ENCODE assay signal across 17 cellular contexts in genomic region chr13:48962281-48962680, GRCh38. TPM values are rescaled to one million over a fixed set of nuclear protein-coding genes. Genes with fewer than 3 reads are reported as not detected.
DNase-seq lines count a peak whose midpoint lies in the region; ATAC-seq and TF ChIP-seq lines count a peak whose summit lies in the region.
"Had no signal": no experiment of that assay in that cellular context is flagged by ENCODE, and none has a peak within 500 bp of the region (broad histone marks: within the 10 kb centered on the region; RNA-seq: fewer than 3 reads in every experiment).

No MANE protein-coding gene starts in this region.

- H3K27me3 ChIP-seq in mammary epithelial cell (ENCODE audit: insufficient read depth, low read length) (no peaks in the 10 kb centered on the region), lower lobe of right lung (ENCODE audit: low read depth) (no peaks in the 10 kb centered on the region)

- 60% methylated on average over 4 of the region's 4 CpGs for WGBS in mammary epithelial cell (ENCODE audit: low coverage, missing lambda C conversion rate)

- H4K20me1 ChIP-seq in mammary epithelial cell (ENCODE audit: insufficient read depth, low read length), result no peaks in the 10 kb centered on the region

- dilution Hi-C loops in mammary epithelial cell (cut with HindIII; ENCODE audit: low sequenced_read_pairs), result no loop called here

- in situ Hi-C loops in mammary epithelial cell (cut with MboI; ENCODE audit: low sequenced_read_pairs in 2 of 2), result no loop called here

- H3K79me2 ChIP-seq in mammary epithelial cell (ENCODE audit: insufficient read depth, low read length), result no peaks in the 10 kb centered on the region

- H3K9me3 ChIP-seq in mammary epithelial cell (replicated peaks; ENCODE audit: insufficient read depth, low read length) (no peaks in the 10 kb centered on the region), lower lobe of right lung (no peaks in the 10 kb centered on the region)

- H3K4me1 ChIP-seq in mammary epithelial cell (ENCODE audit: insufficient read depth, low read length), result no peaks in the 10 kb centered on the region
- no peaks in the 10 kb centered on the region for H3K4me1 ChIP-seq in lower lobe of right lung

- H3K9ac ChIP-seq in mammary epithelial cell (ENCODE audit: insufficient read depth, low read length), result no peak overlapping the region

- intact Hi-C loops in mammary epithelial cell (cut with micrococcal nuclease), result no loop called here
- intact Hi-C loops in lower lobe of right lung (cut with DNase I), result no loop called here

- no peak overlapping the region for H3K4me2 ChIP-seq in mammary epithelial cell (ENCODE audit: insufficient read depth, low read depth, low read length)

- CTCF ChIA-PET in mammary epithelial cell (lab: Charles Lee; ENCODE audit: low non-redundant PET), result no interaction called here

- H3K27ac ChIP-seq in mammary epithelial cell (ENCODE audit: insufficient read depth, low read depth, low read length), result no peak overlapping the region
- no peak overlapping the region for H3K27ac ChIP-seq in lower lobe of right lung

- H3K4me3 ChIP-seq in mammary epithelial cell (replicated peaks in 1 of 3; ENCODE audit: insufficient read depth in 1 of 3, low read depth in 2 of 3, low read length in 3 of 3), result no peak overlapping the region
- no peak overlapping the region for H3K4me3 ChIP-seq in lower lobe of right lung

- no TSS peak for BruUV-seq in mammary epithelial cell (replicated peaks; lab: Mats Ljungman, UMichigan)

- TF ChIP-seq CTCF in mammary epithelial cell (conservative IDR thresholded peaks at IDR 0.05 in 1 of 2, IDR thresholded peaks at IDR 0.05 in 1 of 2; ENCODE audit: extremely low read depth in 1 of 2, insufficient read depth in 1 of 2, low read depth in 1 of 2, low read length in 2 of 2) (no peak), lower lobe of right lung (IDR thresholded peaks at IDR 0.05) (no peak)

- ATAC-seq in lower lobe of right lung (peak; percentile 54 to 80), GM19467 (IDR thresholded peaks at IDR 0.05; ENCODE audit: unreplicated experiment) (no peak), HG03025 (IDR thresholded peaks at IDR 0.05; ENCODE audit: low FRiP score, unreplicated experiment) (no peak)
- ATAC-seq: HepG2, SK-N-SH treated with all-trans-retinoic acid at 6 μM for 48 hours had no signal

- DNase-seq in DMS53 (lab: John Stamatoyannopoulos, UW) (peak; percentile 76), M059J (ENCODE audit: low read depth) (peak; percentile 35), mammary epithelial cell (peak; percentile 70), lower lobe of right lung (no peak), NCI-H1092 treated with DMSO at 0.1 percent for 48 hours (lab: John Stamatoyannopoulos, UW) (no peak), NCI-H1105 treated with DMSO at 0.1 percent for 48 hours (lab: John Stamatoyannopoulos, UW) (no peak)
- DNase-seq: AML-193; CD4-positive, CD25-positive, alpha-beta regulatory T cell; DMS79; Kasumi-1; NCI-H1436; NCI-H2081; NCI-H526 had no signal

- H3K36me3 ChIP-seq in mammary epithelial cell (ENCODE audit: insufficient read depth, low read length) (no peaks in the 10 kb centered on the region), lower lobe of right lung (no peaks in the 10 kb centered on the region)

- no peak overlapping the region for H2AFZ ChIP-seq in mammary epithelial cell (ENCODE audit: low read depth, low read length)

RNA-seq across cellular contexts. Expression of gene FNDC3A, which starts 13.4 kb away (rescaled TPM):
- 36.4 and 48.6 TPM in 2 replicates for total RNA-seq in M059J (2014; rRNA removed; shearing (Covaris generic))
- total RNA-seq in mammary epithelial cell (10 to 100 TPM; 40.0 to 67.2 TPM), lower lobe of right lung (61.4 TPM)
- polyA plus RNA-seq in mammary epithelial cell, result 27.0 TPM
- polyA minus RNA-seq in mammary epithelial cell, result 39.2 TPM

Comparison
In these comparisons a context has a peak if more than half of its experiments do, and no peak if none do; other contexts are left out.
1. DNase-seq: peak in DMS53 (single experiment), M059J (single experiment) and mammary epithelial cell (single experiment); none in lower lobe of right lung (single experiment), NCI-H1092 treated with DMSO at 0.1 percent for 48 hours (single experiment) and NCI-H1105 treated with DMSO at 0.1 percent for 48 hours (single experiment).
2. ATAC-seq: peak in lower lobe of right lung (2 of 2); none in GM19467 (single experiment) and HG03025 (single experiment).